Comparison of ENCODE assay signal across 12 cellular contexts in the genomic region with DNA sequence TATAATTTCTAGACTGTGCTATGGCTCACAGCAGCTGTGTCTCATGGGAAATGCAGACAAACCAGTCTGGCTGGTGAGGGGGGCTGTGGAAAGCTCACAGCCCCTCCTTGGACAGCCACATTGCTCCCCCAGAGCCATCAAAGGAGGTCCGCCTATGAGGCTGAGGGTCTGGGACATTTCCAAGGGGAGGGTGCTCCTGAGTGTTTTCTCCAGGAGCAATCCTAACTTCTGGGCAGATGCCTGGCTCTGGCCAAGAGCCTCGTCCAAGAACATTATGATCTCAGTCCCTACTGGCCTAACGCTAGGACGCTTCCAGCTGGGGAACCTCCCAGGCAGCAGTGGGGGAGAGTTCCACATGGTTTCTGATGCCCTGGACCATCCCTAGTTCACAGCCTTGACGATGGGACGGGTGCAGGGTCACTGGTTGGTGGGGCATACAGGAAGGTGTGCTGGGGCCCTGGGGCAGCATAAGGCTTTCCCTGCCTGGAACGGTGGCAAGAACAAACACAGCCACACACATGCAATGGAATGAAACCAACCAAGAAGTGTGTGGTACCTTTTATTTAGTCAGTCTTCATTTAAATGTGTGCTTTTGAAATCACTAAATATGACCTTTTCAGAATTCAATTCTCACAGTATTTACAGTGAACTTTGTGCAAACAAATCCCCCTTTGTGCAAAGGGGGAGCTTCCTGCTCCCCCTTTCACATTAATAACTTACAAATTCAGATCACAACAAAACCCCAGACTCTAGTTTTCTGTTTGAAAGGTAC.
DNase-seq lines count a peak whose midpoint lies in the region; ATAC-seq and TF ChIP-seq lines count a peak whose summit lies in the region.
"Had no signal": no experiment of that assay in that cellular context is flagged by ENCODE, and none has a peak within 500 bp of the region (broad histone marks: within the 10 kb centered on the region; RNA-seq: fewer than 3 reads in every experiment).

No MANE protein-coding gene starts in this region.

- peak overlapping the region; percentile 77 for H3K27ac Mint-ChIP-seq in Caco-2 (ENCODE audit: unreplicated experiment)
- H3K27ac Mint-ChIP-seq in naive thymus-derived CD8-positive, alpha-beta T cell, result no peak overlapping the region
- H3K27ac Mint-ChIP-seq: CD8-positive, alpha-beta memory T cell; nephron progenitor cell had no signal

- peak in 1 of 2 experiments; percentile 36 for DNase-seq in Caco-2
- peak; percentile 17 for DNase-seq in cerebellar cortex (ENCODE audit: low spot score)
- DNase-seq in kidney glomerular epithelial cell (lab: John Stamatoyannopoulos, UW), result peak; percentile 67
- peak; percentile 80 to 85 for DNase-seq in gastrocnemius medialis
- DNase-seq in effector CD4-positive, alpha-beta T cell, result no peak
- DNase-seq in kidney tubule cell (ENCODE audit: low spot score), result no peak
- DNase-seq in naive thymus-derived CD8-positive, alpha-beta T cell, result no peak
- DNase-seq: CD8-positive, alpha-beta memory T cell; NCI-H2081 treated with DMSO at 0.1 percent for 48 hours; nephron progenitor cell; stimulated activated naive CD8-positive, alpha-beta T cell treated with anti-CD3 and anti-CD28 coated beads, Interleukin-15, amount 100 ng/mL, for 72 hours had no signal

- TF ChIP-seq POLR2A in gastrocnemius medialis (IDR thresholded peaks at IDR 0.05), result peak in 1 of 2 donors; percentile 26

- H3K9me3 Mint-ChIP-seq in Caco-2 (ENCODE audit: unreplicated experiment), result no peaks in the 10 kb centered on the region
- H3K9me3 Mint-ChIP-seq in naive thymus-derived CD8-positive, alpha-beta T cell, result no peaks in the 10 kb centered on the region
- H3K9me3 Mint-ChIP-seq: CD8-positive, alpha-beta memory T cell; nephron progenitor cell; stimulated activated naive CD8-positive, alpha-beta T cell treated with anti-CD3 and anti-CD28 coated beads, Interleukin-15, amount 100 ng/mL, for 72 hours had no signal

- H3K4me3 Mint-ChIP-seq in Caco-2 (ENCODE audit: unreplicated experiment), result no peak overlapping the region
- H3K4me3 Mint-ChIP-seq in naive thymus-derived CD8-positive, alpha-beta T cell, result no peak overlapping the region
- H3K4me3 Mint-ChIP-seq: CD8-positive, alpha-beta memory T cell; nephron progenitor cell; stimulated activated naive CD8-positive, alpha-beta T cell treated with anti-CD3 and anti-CD28 coated beads, Interleukin-15, amount 100 ng/mL, for 72 hours had no signal

- CTCF ChIA-PET in Caco-2 (lab: Charles Lee), result no interaction called here

- H3K9me3 ChIP-seq in Caco-2 (no peaks in the 10 kb centered on the region), gastrocnemius medialis (no peaks in the 10 kb centered on the region)

- no TSS peak for BruUV-seq in Caco-2 (replicated peaks; lab: Mats Ljungman, UMichigan)

- peaks cover 46% of the 10 kb centered on the region for H3K36me3 Mint-ChIP-seq in Caco-2 (ENCODE audit: insufficient read depth, unreplicated experiment)
- peaks cover 0 to 10% (median 0%) of the 10 kb centered on the region in 3 donors for H3K36me3 Mint-ChIP-seq in naive thymus-derived CD8-positive, alpha-beta T cell

- intact Hi-C loops in Caco-2 (cut with micrococcal nuclease; ENCODE audit: unreplicated experiment) (loop anchor here (10.0 kb wide), 1 partner anchor 537 kb away; no protein-coding TSS in a partner anchor), gastrocnemius medialis (cut with DNase I; ENCODE audit: low total_unique reads) (loop anchor here (5.0 kb wide), 1 partner anchor 189 kb away; the partner anchor contains the start of gene PHF11)

- no peak overlapping the region for H3K4me3 ChIP-seq in Caco-2 (ENCODE audit: low read depth, low read length)
- peak overlapping the region in 1 of 4 donors; percentile 27 for H3K4me3 ChIP-seq in gastrocnemius medialis

- peak overlapping the region; percentile 64 to 74 (median 70) for H3K27ac ChIP-seq in gastrocnemius medialis

- TF ChIP-seq CTCF in Caco-2 (IDR thresholded peaks at IDR 0.05; ENCODE audit: insufficient read depth in 1 of 2, low read depth in 1 of 2, low read length in 1 of 2, severe bottlenecking in 1 of 2, unreplicated experiment in 1 of 2), result no peak
- TF ChIP-seq CTCF in gastrocnemius medialis (IDR thresholded peaks at IDR 0.05 in 4 of 5, conservative IDR thresholded peaks at IDR 0.05 in 1 of 5), result no peak

- POLR2A ChIA-PET in Caco-2 (lab: Charles Lee), result no interaction called here
- POLR2A ChIA-PET in naive thymus-derived CD8-positive, alpha-beta T cell (lab: Charles Lee), result no interaction called here

- H3K36me3 ChIP-seq in Caco-2 (ENCODE audit: control insufficient read depth, insufficient read depth, low read length) (peaks cover 3% of the 10 kb centered on the region), gastrocnemius medialis (no peaks in the 10 kb centered on the region)

- in situ Hi-C loops in gastrocnemius medialis (cut with MboI; ENCODE audit: low sequenced_read_pairs in 4 of 4), result loop anchor here in 2 of 4 donors (5.0 to 10.0 kb wide), 3 partner anchors 127 to 299 kb away; no protein-coding TSS in a partner anchor

- ATAC-seq in gastrocnemius medialis (peak; percentile 93 to 96), HG02870 (IDR thresholded peaks at IDR 0.05; ENCODE audit: unreplicated experiment) (no peak)
- ATAC-seq in naive thymus-derived CD8-positive, alpha-beta T cell, result no peak
- ATAC-seq: stimulated activated naive CD8-positive, alpha-beta T cell treated with anti-CD3 and anti-CD28 coated beads, Interleukin-15, amount 100 ng/mL, for 72 hours had no signal

- H3K4me1 ChIP-seq in Caco-2 (peaks cover 16% of the 10 kb centered on the region), gastrocnemius medialis (peaks cover 20 to 24% of the 10 kb centered on the region in 2 donors)

- H3K4me1 Mint-ChIP-seq in Caco-2 (ENCODE audit: low read depth, unreplicated experiment), result peaks cover 16% of the 10 kb centered on the region
- H3K4me1 Mint-ChIP-seq in naive thymus-derived CD8-positive, alpha-beta T cell, result peaks cover 0 to 2% (median under 1%) of the 10 kb centered on the region in 4 donors
- H3K4me1 Mint-ChIP-seq: CD8-positive, alpha-beta memory T cell; stimulated activated naive CD8-positive, alpha-beta T cell treated with anti-CD3 and anti-CD28 coated beads, Interleukin-15, amount 100 ng/mL, for 72 hours had no signal

- H3K27me3 ChIP-seq in Caco-2 (replicated peaks; ENCODE audit: control insufficient read depth, insufficient read depth, low read length) (no peaks in the 10 kb centered on the region), gastrocnemius medialis (no peaks in the 10 kb centered on the region)

- H3K27me3 Mint-ChIP-seq in Caco-2 (ENCODE audit: insufficient read depth, unreplicated experiment), result no peaks in the 10 kb centered on the region
- no peaks in the 10 kb centered on the region for H3K27me3 Mint-ChIP-seq in naive thymus-derived CD8-positive, alpha-beta T cell
- H3K27me3 Mint-ChIP-seq: CD8-positive, alpha-beta memory T cell; stimulated activated naive CD8-positive, alpha-beta T cell treated with anti-CD3 and anti-CD28 coated beads, Interleukin-15, amount 100 ng/mL, for 72 hours had no signal

Comparison
In these comparisons a context has a peak if more than half of its experiments do, and no peak if none do; other contexts are left out.
1. DNase-seq: peak in cerebellar cortex (single experiment), kidney glomerular epithelial cell (single experiment) and gastrocnemius medialis (2 of 2); none in effector CD4-positive, alpha-beta T cell (single experiment), kidney tubule cell (single experiment) and naive thymus-derived CD8-positive, alpha-beta T cell (0 of 10).
2. ATAC-seq: peak in gastrocnemius medialis (2 of 2); none in naive thymus-derived CD8-positive, alpha-beta T cell (0 of 2) and HG02870 (single experiment).